ENCODE assay signal across 18 cellular contexts in genomic region chr2:53265900-53266299, GRCh38.
DNase-seq lines count a peak whose midpoint lies in the region; ATAC-seq and FAIRE-seq lines count a peak whose summit lies in the region.
"Had no signal": no experiment of that assay in that cellular context is flagged by ENCODE, and none has a peak within 500 bp of the region (broad histone marks: within the 10 kb centered on the region; RNA-seq: fewer than 3 reads in every experiment).

No MANE protein-coding gene starts in this region.

- no peaks in the 10 kb centered on the region for H4K20me1 ChIP-seq in Karpas-422 (ENCODE audit: insufficient read depth, low read depth, low read length)
- H4K20me1 ChIP-seq: BLaER1 had no signal

- H3K27me3 ChIP-seq in Karpas-422 (ENCODE audit: low read length): no peaks in the 10 kb centered on the region
- H3K27me3 ChIP-seq: BLaER1 had no signal

- H3K4me2 ChIP-seq in Karpas-422 (ENCODE audit: low read depth, low read length, poor library complexity, severe bottlenecking): no peak overlapping the region
- H3K4me2 ChIP-seq: BLaER1 had no signal

- peak; percentile 5 for FAIRE-seq in urothelium cell line (lab: Jason Lieb, UNC)
- FAIRE-seq: GM12878, GM18507 had no signal

- peak; percentile 14 for DNase-seq in NCI-H748 (lab: John Stamatoyannopoulos, UW; ENCODE audit: unreplicated experiment)
- DNase-seq in NCI-H748 treated with DMSO at 0.1 percent for 48 hours (lab: John Stamatoyannopoulos, UW): no peak
- peak; percentile 9 for DNase-seq in Karpas-422
- DNase-seq in iPS-NIHi11 (ENCODE audit: low spot score): peak; percentile 20
- DNase-seq in urothelium cell line (ENCODE audit: low spot score): no peak
- DNase-seq in pons (ENCODE audit: low spot score): no peak
- DNase-seq: 8988T; AML-193; CD8-positive, alpha-beta memory T cell; DMS 273 treated with DMSO at 0.1 percent for 48 hours; GM23248; H7; IMR-90 had no signal

- H3K9ac ChIP-seq in Karpas-422 (ENCODE audit: low read length): no peak overlapping the region
- H3K9ac ChIP-seq: BLaER1, GM23248 had no signal

- H3K4me3 ChIP-seq in Karpas-422 (ENCODE audit: low read length): no peak overlapping the region
- H3K4me3 ChIP-seq: BLaER1, GM12878, GM23248 had no signal

- H3K79me2 ChIP-seq in Karpas-422 (ENCODE audit: low read length): no peaks in the 10 kb centered on the region

- no peaks in the 10 kb centered on the region for H3K9me3 ChIP-seq in Karpas-422 (ENCODE audit: low read length)
- H3K9me3 ChIP-seq: BLaER1 had no signal

- no peak for ATAC-seq in HG03280 (IDR thresholded peaks at IDR 0.05; ENCODE audit: unreplicated experiment)
- ATAC-seq in GM19023 (IDR thresholded peaks at IDR 0.05; ENCODE audit: unreplicated experiment): no peak
- ATAC-seq: GM12878 had no signal

- H3K27ac ChIP-seq in Karpas-422 (ENCODE audit: low read length): no peak overlapping the region
- H3K27ac ChIP-seq: BLaER1, GM23248 had no signal

- H3K4me1 ChIP-seq in Karpas-422 (ENCODE audit: low read length): no peaks in the 10 kb centered on the region
- H3K4me1 ChIP-seq: BLaER1 had no signal

- H3K36me3 ChIP-seq in Karpas-422 (ENCODE audit: insufficient read depth, low read length): no peaks in the 10 kb centered on the region
- H3K36me3 ChIP-seq: BLaER1 had no signal

- no peak overlapping the region for H2AFZ ChIP-seq in Karpas-422 (ENCODE audit: low read length)
- H2AFZ ChIP-seq: GM23248 had no signal

- H3K9me2 ChIP-seq in Karpas-422 (replicated peaks; ENCODE audit: insufficient read depth, low read length): no peaks in the 10 kb centered on the region

Comparison
In these comparisons a context has a peak if more than half of its experiments do, and no peak if none do; other contexts are left out.
1. DNase-seq: peak in NCI-H748 (single experiment), Karpas-422 (single experiment) and iPS-NIHi11 (single experiment); none in NCI-H748 treated with DMSO at 0.1 percent for 48 hours (single experiment), urothelium cell line (single experiment) and pons (single experiment).